Comparison of ENCODE assay signal across 14 cellular contexts in the genomic region with DNA sequence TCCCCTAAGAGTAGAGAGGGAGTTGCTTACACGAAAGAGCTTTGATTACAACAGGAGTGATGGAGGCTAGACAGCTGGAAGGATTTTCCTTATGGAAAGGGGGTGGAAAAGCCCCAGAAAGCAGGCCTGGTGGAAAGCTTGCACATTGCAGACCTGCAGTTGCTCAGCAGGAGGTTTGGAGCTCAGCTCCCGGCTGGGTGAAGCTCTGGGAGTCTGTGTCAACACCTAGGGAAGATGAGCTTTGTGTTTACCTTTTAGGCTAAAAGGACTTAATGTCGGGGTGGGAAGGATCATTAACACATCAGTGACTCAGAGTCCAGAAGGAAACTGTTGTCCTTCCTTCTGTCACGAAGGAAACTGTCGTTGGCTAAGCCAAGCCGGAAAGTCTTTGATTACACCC. TPM values are rescaled to one million over a fixed set of nuclear protein-coding genes. Genes with fewer than 3 reads are reported as not detected.
A peak's percentile ranks its signal among the peaks of the same experiment; 100 is the strongest.
DNase-seq lines count a peak whose midpoint lies in the region; ATAC-seq and TF ChIP-seq lines count a peak whose summit lies in the region.
"Had no signal": no experiment of that assay in that cellular context is flagged by ENCODE, and none has a peak within 500 bp of the region (broad histone marks: within the 10 kb centered on the region; RNA-seq: fewer than 3 reads in every experiment).

No MANE protein-coding gene starts in this region.

- no peaks in the 10 kb centered on the region for H3F3A ChIP-seq in PC-3 (ENCODE audit: low read length, unreplicated experiment)

- H3K4me3 ChIP-seq in BLaER1 = no peak overlapping the region
- no peak overlapping the region for H3K4me3 ChIP-seq in PC-3 (ENCODE audit: low read length)
- no peak overlapping the region for H3K4me3 ChIP-seq in iPS-15b (ENCODE audit: low read depth, low read length)
- H3K4me3 ChIP-seq: left ventricle myocardium inferior had no signal

- H3K9ac ChIP-seq in BLaER1 = peak overlapping the region; percentile 53; the same call in 1 of the 2 replicates
- no peak overlapping the region for H3K9ac ChIP-seq in PC-3 (ENCODE audit: low read length)
- H3K9ac ChIP-seq in iPS-15b (ENCODE audit: low read depth, low read length) = peak overlapping the region; percentile 24

- no peaks in the 10 kb centered on the region for H3K9me2 ChIP-seq in PC-3 (replicated peaks; ENCODE audit: low read length)

- BruUV-seq in PC-3 (replicated peaks; lab: Mats Ljungman, UMichigan) = no TSS peak

- no peaks in the 10 kb centered on the region for H3K9me3 ChIP-seq in BLaER1
- H3K9me3 ChIP-seq in PC-3 (ENCODE audit: low read length) = no peaks in the 10 kb centered on the region
- no peaks in the 10 kb centered on the region for H3K9me3 ChIP-seq in iPS-15b (ENCODE audit: control insufficient read depth, insufficient read depth, low read length)
- H3K9me3 ChIP-seq: left ventricle myocardium inferior had no signal

- peak; percentile 49 for ATAC-seq in PC-3
- no peak for ATAC-seq in naive thymus-derived CD8-positive, alpha-beta T cell
- ATAC-seq in GM21717 (IDR thresholded peaks at IDR 0.05; ENCODE audit: unreplicated experiment) = no peak

- peaks cover 0 to 5% (median 0%) of the 10 kb centered on the region in 3 donors for H3K36me3 Mint-ChIP-seq in naive thymus-derived CD8-positive, alpha-beta T cell
- H3K36me3 Mint-ChIP-seq: activated naive CD8-positive, alpha-beta T cell treated with anti-CD3 and anti-CD28 coated beads, Interleukin-2, amount 10 ng/mL, durations not matched to agents 7 days and 5 days had no signal

- H3K27me3 Mint-ChIP-seq in naive thymus-derived CD8-positive, alpha-beta T cell = peaks cover 3 to 19% (median 7%) of the 10 kb centered on the region in 5 donors

- intact Hi-C loops in PC-3 (cut with micrococcal nuclease) = no loop called here

- no peak overlapping the region for H2AFZ ChIP-seq in PC-3 (ENCODE audit: low read length)

- H3K27me3 ChIP-seq in BLaER1 (no peaks in the 10 kb centered on the region), PC-3 (ENCODE audit: low read length) (no peaks in the 10 kb centered on the region), iPS-15b (ENCODE audit: control insufficient read depth, insufficient read depth, low read length) (no peaks in the 10 kb centered on the region)

- peaks cover 6 to 19% (median 10%) of the 10 kb centered on the region in 4 donors for H3K4me1 Mint-ChIP-seq in naive thymus-derived CD8-positive, alpha-beta T cell

- DNase-seq in EH (ENCODE audit: low read depth) = peak; percentile 43
- peak; percentile 27 for DNase-seq in PC-3
- DNase-seq in hypothalamus (lab: John Stamatoyannopoulos, UW) = no peak
- no peak for DNase-seq in naive thymus-derived CD8-positive, alpha-beta T cell
- no peak for DNase-seq in cerebellar cortex (ENCODE audit: low spot score)
- DNase-seq: activated naive CD8-positive, alpha-beta T cell treated with anti-CD3 and anti-CD28 coated beads, Interleukin-2, amount 10 ng/mL, durations not matched to agents 7 days and 5 days; CD4-positive, alpha-beta memory T cell; left ventricle myocardium inferior; NCI-H526 treated with DMSO at 0.1 percent for 48 hours; nucleus accumbens had no signal

- H3K79me2 ChIP-seq in PC-3 (ENCODE audit: low read length) = no peaks in the 10 kb centered on the region

- H3K4me1 ChIP-seq in BLaER1 = peaks cover 69% of the 10 kb centered on the region
- H3K4me1 ChIP-seq in PC-3 (ENCODE audit: insufficient read depth, low read length) = no peaks in the 10 kb centered on the region; the same call in 1 of the 2 replicates
- H3K4me1 ChIP-seq in iPS-15b (ENCODE audit: control insufficient read depth, insufficient read depth, low read length) = peaks cover 14% of the 10 kb centered on the region

- no peak overlapping the region for H3K27ac Mint-ChIP-seq in naive thymus-derived CD8-positive, alpha-beta T cell
- H3K27ac Mint-ChIP-seq: activated naive CD8-positive, alpha-beta T cell treated with anti-CD3 and anti-CD28 coated beads, Interleukin-2, amount 10 ng/mL, durations not matched to agents 7 days and 5 days had no signal

- H4K20me1 ChIP-seq in BLaER1 (peaks cover 12% of the 10 kb centered on the region; the same call in 1 of the 2 replicates), PC-3 (ENCODE audit: low read length) (no peaks in the 10 kb centered on the region)

- CTCF ChIA-PET in PC-3 (lab: Charles Lee) = interaction anchor here (1.1 kb wide), 1 partner anchor 58 kb away, joined by 4 read pairs; no protein-coding TSS in a partner anchor

- H3K36me3 ChIP-seq in BLaER1 (no peaks in the 10 kb centered on the region), PC-3 (ENCODE audit: low read depth, low read length) (no peaks in the 10 kb centered on the region), iPS-15b (ENCODE audit: control insufficient read depth, insufficient read depth, low read length) (no peaks in the 10 kb centered on the region)
- H3K36me3 ChIP-seq: left ventricle myocardium inferior had no signal

- H3K27ac ChIP-seq in BLaER1 = peak overlapping the region; percentile 15
- H3K27ac ChIP-seq in PC-3 (ENCODE audit: low read length) = no peak overlapping the region
- H3K27ac ChIP-seq: left ventricle myocardium inferior, VCaP had no signal

- POLR2A ChIA-PET in PC-3 (lab: Charles Lee; ENCODE audit: unreplicated experiment) = no interaction called here
- POLR2A ChIA-PET in naive thymus-derived CD8-positive, alpha-beta T cell (lab: Charles Lee) = no interaction called here

- no peak overlapping the region for H3K4me3 Mint-ChIP-seq in naive thymus-derived CD8-positive, alpha-beta T cell
- H3K4me3 Mint-ChIP-seq: activated naive CD8-positive, alpha-beta T cell treated with anti-CD3 and anti-CD28 coated beads, Interleukin-2, amount 10 ng/mL, durations not matched to agents 7 days and 5 days; CD4-positive, alpha-beta memory T cell had no signal

- H3K4me2 ChIP-seq in BLaER1 (peak overlapping the region; percentile 72), PC-3 (ENCODE audit: low read length) (peak overlapping the region; percentile 13; the same call in 1 of the 2 replicates)

- no peaks in the 10 kb centered on the region for H3K9me3 Mint-ChIP-seq in naive thymus-derived CD8-positive, alpha-beta T cell
- H3K9me3 Mint-ChIP-seq: activated naive CD8-positive, alpha-beta T cell treated with anti-CD3 and anti-CD28 coated beads, Interleukin-2, amount 10 ng/mL, durations not matched to agents 7 days and 5 days; CD4-positive, alpha-beta memory T cell had no signal

- TF ChIP-seq CTCF in PC-3 (conservative IDR thresholded peaks at IDR 0.05; ENCODE audit: low read depth, low read length) = no peak

RNA-seq across cellular contexts. Expression of gene RAP1GAP2, which starts 48.1 kb away (rescaled TPM):
- total RNA-seq in PC-3 (2014; rRNA removed) = 14.5 and 26.0 TPM in 2 replicates
- 1 to 10 TPM in 1 of 2 experiments, under 1 TPM in 1; 0.44 to 1.3 TPM for total RNA-seq in naive thymus-derived CD8-positive, alpha-beta T cell
- 1 to 10 TPM in 2 of 3 donors, under 1 TPM in 1; 0.78 to 1.6 (median 1.4) TPM for polyA plus RNA-seq in naive thymus-derived CD8-positive, alpha-beta T cell

Comparison
In these comparisons a context has a peak if more than half of its experiments do, and no peak if none do; other contexts are left out.
1. DNase-seq: peak in EH (single experiment) and PC-3 (single experiment); none in hypothalamus (0 of 51), naive thymus-derived CD8-positive, alpha-beta T cell (0 of 10) and cerebellar cortex (single experiment).